ENCODE assay signal across 11 cellular contexts in genomic region chr13:113547248-113547971, GRCh38. TPM values are rescaled to one million over a fixed set of nuclear protein-coding genes. Genes with fewer than 3 reads are reported as not detected.
DNase-seq lines count a peak whose midpoint lies in the region; ATAC-seq and TF ChIP-seq lines count a peak whose summit lies in the region.
"Had no signal": no experiment of that assay in that cellular context is flagged by ENCODE, and none has a peak within 500 bp of the region (broad histone marks: within the 10 kb centered on the region; RNA-seq: fewer than 3 reads in every experiment).

No MANE protein-coding gene starts in this region.

- no peaks in the 10 kb centered on the region for H3K9me3 ChIP-seq in RWPE2 (ENCODE audit: severe bottlenecking)
- H3K9me3 ChIP-seq in fibroblast of lung (ENCODE audit: control insufficient read depth, insufficient read depth, low read depth, low read length), result no peaks in the 10 kb centered on the region
- no peaks in the 10 kb centered on the region for H3K9me3 ChIP-seq in muscle layer of colon (ENCODE audit: low read length)
- H3K9me3 ChIP-seq in H9 (ENCODE audit: control insufficient read depth, low read depth, low read length), result no peaks in the 10 kb centered on the region

- H2BK5ac ChIP-seq in H9 (ENCODE audit: insufficient read length, low read length), result no peak overlapping the region

- WGBS in H9 (ENCODE audit: extremely low coverage, insufficient read length, low lambda C conversion rate), result no CpG with 5 or more reads among the region's 27 CpGs

- H3T11ph ChIP-seq in H9 (ENCODE audit: low read length), result no peak overlapping the region

- H3K27ac ChIP-seq in RWPE2 (ENCODE audit: poor library complexity, severe bottlenecking) (no peak overlapping the region), fibroblast of lung (ENCODE audit: insufficient read depth, low read length) (peak overlapping the region; percentile 57), muscle layer of colon (ENCODE audit: low read depth, low read length) (peak overlapping the region; percentile 16), H9 (ENCODE audit: insufficient read length, low read depth, low read length) (no peak overlapping the region)

- H2BK15ac ChIP-seq in H9 (ENCODE audit: low read depth, low read length), result no peak overlapping the region

- H3K9ac ChIP-seq in fibroblast of lung (ENCODE audit: insufficient read depth, low read length), result no peak overlapping the region
- H3K9ac ChIP-seq in muscle layer of colon (ENCODE audit: low read length), result no peak overlapping the region
- H3K9ac ChIP-seq in H9 (ENCODE audit: extremely low read depth, insufficient read length, low read length), result no peak overlapping the region

- no peak overlapping the region for H3K14ac ChIP-seq in H9 (ENCODE audit: insufficient read depth, low read length)

- H4K91ac ChIP-seq in H9 (ENCODE audit: insufficient read length, low read depth, low read length), result no peak overlapping the region

- no peaks in the 10 kb centered on the region for H3K23me2 ChIP-seq in H9 (ENCODE audit: insufficient read length, low read depth, low read length, poor library complexity, severe bottlenecking)

- H2AK5ac ChIP-seq in H9 (ENCODE audit: insufficient read length, low read length), result no peak overlapping the region

- H3K4ac ChIP-seq in H9 (ENCODE audit: low read depth, low read length), result no peak overlapping the region

- no peak overlapping the region for H3K18ac ChIP-seq in H9 (ENCODE audit: insufficient read length, low read depth, low read length)

- H3K27me3 ChIP-seq in RWPE2 (ENCODE audit: insufficient read depth, poor library complexity, severe bottlenecking) (no peaks in the 10 kb centered on the region), fibroblast of lung (ENCODE audit: control insufficient read depth, insufficient read depth, low read length) (no peaks in the 10 kb centered on the region), muscle layer of colon (ENCODE audit: control insufficient read depth in 1 of 2, insufficient read depth in 2 of 2, low read length in 2 of 2) (no peaks in the 10 kb centered on the region), H9 (ENCODE audit: insufficient read depth, low read length) (no peaks in the 10 kb centered on the region)

- H4K20me1 ChIP-seq in fibroblast of lung (ENCODE audit: control insufficient read depth, extremely low read depth, insufficient read depth, low read length), result no peaks in the 10 kb centered on the region
- peaks cover 3% of the 10 kb centered on the region for H4K20me1 ChIP-seq in H9 (ENCODE audit: control insufficient read depth, insufficient read depth, insufficient read length)

- H3K23ac ChIP-seq in H9 (ENCODE audit: insufficient read length, low read depth, low read length), result no peak overlapping the region

- no peak for TF ChIP-seq CTCF in RWPE2 (IDR thresholded peaks at IDR 0.05; ENCODE audit: poor library complexity, severe bottlenecking)
- TF ChIP-seq CTCF in fibroblast of lung (conservative IDR thresholded peaks at IDR 0.05 in 1 of 2, IDR thresholded peaks at IDR 0.05 in 1 of 2; ENCODE audit: low read depth in 1 of 2, low read length in 2 of 2), result no peak
- no peak for TF ChIP-seq CTCF in H9 (conservative IDR thresholded peaks at IDR 0.05)

- no peak overlapping the region for H3K56ac ChIP-seq in H9 (ENCODE audit: insufficient read length, low read depth, low read length)

- DNase-seq in AG08396 (ENCODE audit: low spot score) (peak; percentile 60), RWPE2 (ENCODE audit: low spot score) (peak; percentile 28), fibroblast of lung (ENCODE audit: low read depth in 2 of 2) (peak; percentile 33 to 84), H9 (no peak), amniotic stem cell (lab: John Stamatoyannopoulos, UW) (no peak), NOMO-1 treated with DMSO at 0.1 percent for 48 hours (lab: John Stamatoyannopoulos, UW; ENCODE audit: unreplicated experiment) (no peak), NCI-H2029 treated with DMSO at 0.1 percent for 48 hours (lab: John Stamatoyannopoulos, UW) (no peak)
- DNase-seq: activated gamma-delta T cell treated with Interleukin-2 at 50 U/mL for 16 hours, NCI-H2081 treated with DMSO at 0.1 percent for 48 hours had no signal

- no peaks in the 10 kb centered on the region for H3K79me1 ChIP-seq in H9 (ENCODE audit: insufficient read depth, low read depth, low read length, poor library complexity, severe bottlenecking)

- H3K4me2 ChIP-seq in fibroblast of lung (ENCODE audit: extremely low read depth, insufficient read depth, low read length), result no peak overlapping the region
- H3K4me2 ChIP-seq in H9 (ENCODE audit: insufficient read depth, insufficient read length, low read length), result no peak overlapping the region

- H4K5ac ChIP-seq in H9 (ENCODE audit: insufficient read length, low read depth, low read length), result no peak overlapping the region

- H3K4me3 Mint-ChIP-seq in H9, result no peak overlapping the region
- H3K4me3 Mint-ChIP-seq: WTC11 had no signal

- no peak for ATAC-seq in RWPE2 (ENCODE audit: low read depth)
- ATAC-seq: WTC11 had no signal

- no peaks in the 10 kb centered on the region for H3K9me3 Mint-ChIP-seq in H9
- H3K9me3 Mint-ChIP-seq: WTC11 had no signal

- H3K4me3 ChIP-seq in RWPE2 (ENCODE audit: severe bottlenecking), result no peak overlapping the region
- H3K4me3 ChIP-seq in fibroblast of lung (replicated peaks in 1 of 4; ENCODE audit: control extremely low read depth in 1 of 4, insufficient read depth in 1 of 4, low read depth in 3 of 4, low read length in 4 of 4), result no peak overlapping the region
- no peak overlapping the region for H3K4me3 ChIP-seq in muscle layer of colon (ENCODE audit: low read depth in 1 of 2, low read length in 2 of 2)

- H2BK12ac ChIP-seq in H9 (ENCODE audit: insufficient read length, low read depth, low read length), result no peak overlapping the region

- H4K8ac ChIP-seq in H9 (replicated peaks; ENCODE audit: insufficient read length, low read depth, low read length), result no peak overlapping the region

- H3K27me3 Mint-ChIP-seq in H9 (ENCODE audit: low read depth), result no peaks in the 10 kb centered on the region; the same call in 1 of the 2 replicates

- H3K27ac Mint-ChIP-seq in H9, result peak overlapping the region in 1 of 3 experiments; percentile 49; a peak in 2 of 7 replicates

- no peak overlapping the region for H2BK120ac ChIP-seq in H9 (ENCODE audit: low read depth, low read length, poor library complexity, severe bottlenecking)

- H2BK20ac ChIP-seq in H9 (ENCODE audit: low read depth, low read length, poor library complexity, severe bottlenecking), result no peak overlapping the region

- H2AFZ ChIP-seq in fibroblast of lung (ENCODE audit: low read length) (no peak overlapping the region), H9 (ENCODE audit: low read length) (no peak overlapping the region)

- peaks cover 5% of the 10 kb centered on the region for H3K4me1 ChIP-seq in RWPE2 (ENCODE audit: insufficient read depth, poor library complexity, severe bottlenecking)
- peaks cover 7% of the 10 kb centered on the region for H3K4me1 ChIP-seq in fibroblast of lung (ENCODE audit: control insufficient read depth, extremely low read depth, insufficient read depth, low read length)
- H3K4me1 ChIP-seq in muscle layer of colon (ENCODE audit: insufficient read depth, low read length), result peaks cover 34% of the 10 kb centered on the region
- H3K4me1 ChIP-seq in H9 (ENCODE audit: insufficient read depth, low read length), result no peaks in the 10 kb centered on the region

- peaks cover 55% of the 10 kb centered on the region for H3K79me2 ChIP-seq in fibroblast of lung (ENCODE audit: control insufficient read depth, insufficient read depth, low read length)
- no peaks in the 10 kb centered on the region; the same call in 1 of the 2 replicates for H3K79me2 ChIP-seq in H9 (ENCODE audit: insufficient read depth, low read length)

- peaks cover 40% of the 10 kb centered on the region for H3K36me3 ChIP-seq in RWPE2 (ENCODE audit: low read depth)
- H3K36me3 ChIP-seq in fibroblast of lung (ENCODE audit: control insufficient read depth, insufficient read depth, low read length), result peaks cover 23% of the 10 kb centered on the region
- H3K36me3 ChIP-seq in muscle layer of colon (ENCODE audit: insufficient read depth, low read length), result peaks cover 22% of the 10 kb centered on the region

- peaks cover 3 to 26% of the 10 kb centered on the region in 2 experiments; a peak in 3 of 4 replicates for H3K4me1 Mint-ChIP-seq in H9

- peaks cover 0 to 22% (median 19%) of the 10 kb centered on the region in 3 experiments; a peak in 6 of 7 replicates for H3K36me3 Mint-ChIP-seq in H9 (ENCODE audit: insufficient read depth in 1 of 3, low read depth in 3 of 3)

RNA-seq across cellular contexts. Expression of gene TFDP1, which starts 37.1 kb away (rescaled TPM):
- total RNA-seq in fibroblast of lung (34.9 and 44.8 TPM in 2 replicates), H9 (2021) (109 and 111 TPM in 2 replicates)
- polyA plus RNA-seq in fibroblast of lung, result 115 and 163 TPM in 2 replicates
- 87.2 and 133 TPM in 2 replicates for polyA plus RNA-seq in fibroblast of lung (2012)
- polyA minus RNA-seq in fibroblast of lung (ENCODE audit: low replicate concordance), result 48.1 and 126 TPM in 2 replicates

RNA-seq across cellular contexts. Expression of gene DCUN1D2, which starts 56.9 kb away (rescaled TPM):
- total RNA-seq in fibroblast of lung, result 8.0 and 11.6 TPM in 2 replicates
- 6.7 and 10.7 TPM in 2 replicates for polyA plus RNA-seq in fibroblast of lung
- 5.7 and 8.7 TPM in 2 replicates for polyA plus RNA-seq in fibroblast of lung (2012)
- polyA minus RNA-seq in fibroblast of lung (ENCODE audit: low replicate concordance), result 0.51 and 0.70 TPM in 2 replicates
- 36.8 and 44.0 TPM in 2 replicates for total RNA-seq in H9 (2021)

Comparison
In these comparisons a context has a peak if more than half of its experiments do, and no peak if none do; other contexts are left out.
1. DNase-seq: peak in AG08396 (single experiment), RWPE2 (single experiment) and fibroblast of lung (2 of 2); none in H9 (single experiment), amniotic stem cell (single experiment), NOMO-1 treated with DMSO at 0.1 percent for 48 hours (single experiment) and NCI-H2029 treated with DMSO at 0.1 percent for 48 hours (single experiment).
2. H3K27ac ChIP-seq: peak in fibroblast of lung (single experiment) and muscle layer of colon (single experiment); none in RWPE2 (single experiment) and H9 (single experiment).